3 cellular contexts compared by ENCODE assay signal in genomic region chr15:64559243-64559642, GRCh38.
TF ChIP-seq lines count a peak whose summit lies in the region.

No MANE protein-coding gene starts in this region.

TF ChIP-seq in SK-N-SH, 30 proteins besides CTCF, POLR2A, EP300 and RAD21:
- TF ChIP-seq GATA2 (CRISPR knock-in tag; IDR thresholded peaks at IDR 0.05) (no peak), IRF3 (IDR thresholded peaks at IDR 0.05; ENCODE audit: low read depth, low read length) (no peak)

TF ChIP-seq in SK-N-SH treated with all-trans-retinoic acid at 6 μM for 48 hours, 23 proteins besides CTCF, POLR2A, EP300 and RAD21:
- no peak for TF ChIP-seq ZC3H10 (CRISPR knock-in tag; IDR thresholded peaks at IDR 0.05)
- TF ChIP-seq GLIS3 (CRISPR knock-in tag; IDR thresholded peaks at IDR 0.05): no peak
- no peak for TF ChIP-seq TOX (CRISPR knock-in tag; IDR thresholded peaks at IDR 0.05; ENCODE audit: borderline replicate concordance)
- TF ChIP-seq PPARA (CRISPR knock-in tag; IDR thresholded peaks at IDR 0.05; ENCODE audit: borderline replicate concordance): no peak
- no peak for TF ChIP-seq ZNF70 (CRISPR knock-in tag; IDR thresholded peaks at IDR 0.05)
- TF ChIP-seq TSHZ2 (CRISPR knock-in tag; IDR thresholded peaks at IDR 0.05): no peak
- TF ChIP-seq CSDC2 (CRISPR knock-in tag; IDR thresholded peaks at IDR 0.05): no peak
- no peak for TF ChIP-seq ARNTL (CRISPR knock-in tag; IDR thresholded peaks at IDR 0.05; ENCODE audit: borderline replicate concordance, low read depth)
- TF ChIP-seq ZFP3 (CRISPR knock-in tag; IDR thresholded peaks at IDR 0.05): no peak
- no peak for TF ChIP-seq PATZ1 (CRISPR knock-in tag; IDR thresholded peaks at IDR 0.05; ENCODE audit: borderline replicate concordance)
- TF ChIP-seq ZNF565 (CRISPR knock-in tag; conservative IDR thresholded peaks at IDR 0.05; ENCODE audit: low read depth): no peak
- TF ChIP-seq TCF4 (CRISPR knock-in tag; IDR thresholded peaks at IDR 0.05; ENCODE audit: borderline replicate concordance): no peak
- TF ChIP-seq ZNF8 (CRISPR knock-in tag; IDR thresholded peaks at IDR 0.05): no peak
- no peak for TF ChIP-seq ISL1 (CRISPR knock-in tag; IDR thresholded peaks at IDR 0.05)
- TF ChIP-seq ESRRG (CRISPR knock-in tag; IDR thresholded peaks at IDR 0.05): no peak
- TF ChIP-seq SNAI2 (CRISPR knock-in tag; IDR thresholded peaks at IDR 0.05): no peak

TF ChIP-seq in GM12878, 131 proteins besides CTCF, POLR2A, EP300 and RAD21:
- TF ChIP-seq NR2C1 (IDR thresholded peaks at IDR 0.05) (no peak), SMC3 (IDR thresholded peaks at IDR 0.05; ENCODE audit: borderline replicate concordance, low read length) (no peak), MTA2 (IDR thresholded peaks at IDR 0.05; ENCODE audit: low read depth) (no peak), CHD4 (IDR thresholded peaks at IDR 0.05) (no peak), E2F8 (IDR thresholded peaks at IDR 0.05; ENCODE audit: low read depth, partially characterized antibody) (no peak), MEF2A (IDR thresholded peaks at IDR 0.05; ENCODE audit: insufficient read depth, low read depth, low read length) (no peak), IKZF1 (conservative IDR thresholded peaks at IDR 0.05) (no peak), HSF1 (IDR thresholded peaks at IDR 0.05; ENCODE audit: low read depth, low read length) (no peak)
